1 cellular context compared by ENCODE assay signal in genomic region chr2:15668611-15669305, GRCh38.
TF ChIP-seq lines count a peak whose summit lies in the region.

No MANE protein-coding gene starts in this region.

TF ChIP-seq in GM23338, 12 proteins besides CTCF, POLR2A, EP300 and RAD21 (continued from another document):
- TF ChIP-seq ZNF462 (CRISPR knock-in tag; IDR thresholded peaks at IDR 0.05) = no peak
- TF ChIP-seq REST (IDR thresholded peaks at IDR 0.05; ENCODE audit: unreplicated experiment) = no peak
- no peak for TF ChIP-seq NANOG (IDR thresholded peaks at IDR 0.05; ENCODE audit: borderline replicate concordance)
- no peak for TF ChIP-seq EZH2phosphoT487 (IDR thresholded peaks at IDR 0.05; ENCODE audit: unreplicated experiment)
- TF ChIP-seq EZH2 (IDR thresholded peaks at IDR 0.05; ENCODE audit: low read depth, unreplicated experiment) = no peak
- TF ChIP-seq JUNB (IDR thresholded peaks at IDR 0.05; ENCODE audit: unreplicated experiment) = no peak
- no peak for TF ChIP-seq CREB1 (CRISPR knock-in tag; IDR thresholded peaks at IDR 0.05; ENCODE audit: low read depth)
- no peak for TF ChIP-seq STAT1 (IDR thresholded peaks at IDR 0.05; ENCODE audit: unreplicated experiment)
- TF ChIP-seq POLR2AphosphoS5 (IDR thresholded peaks at IDR 0.05; ENCODE audit: low read depth) = no peak
- no peak for TF ChIP-seq ZNF331 (CRISPR knock-in tag; IDR thresholded peaks at IDR 0.05; ENCODE audit: low read depth)
- TF ChIP-seq ZNF114 (CRISPR knock-in tag; IDR thresholded peaks at IDR 0.05) = no peak
